ENCODE assay signal across 28 cellular contexts in genomic region chr10:17381502-17382142, GRCh38.
"Had no signal": no experiment of that assay in that cellular context is flagged by ENCODE, and none has a peak within 500 bp of the region (broad histone marks: within the 10 kb centered on the region; RNA-seq: fewer than 3 reads in every experiment).

No MANE protein-coding gene starts in this region.

- H3K4me3 ChIP-seq: hepatocyte, ovary, prostate gland, smooth muscle cell, stomach, tibial artery, upper lobe of right lung had no signal

- DNase-seq: activated CD4-positive, CD25-positive, alpha-beta regulatory T cell treated with anti-CD3 and anti-CD28 coated beads, Interleukin-2, amount 50 U/mL, for 72 hours; activated CD8-positive, alpha-beta memory T cell treated with anti-CD3 and anti-CD28 coated beads, Interleukin-2, amount 10 ng/mL, durations not matched to agents 7 days and 5 days; activated CD8-positive, alpha-beta T cell treated with anti-CD3 and anti-CD28 coated beads, Interleukin-2, amount 10 ng/mL, durations not matched to agents 7 days and 5 days; activated naive CD4-positive, alpha-beta T cell treated with Interleukin-2 at 50 U/mL for 16 hours; activated T-cell treated with anti-CD3 and anti-CD28 coated beads, Interleukin-2, amount 50 U/mL, for 48 hours; anterior cingulate cortex; cortex of kidney; effector memory CD8-positive, alpha-beta T cell; glutamatergic neuron; left colon; midbrain; naive thymus-derived CD4-positive, alpha-beta T cell; ovary; retina; stimulated activated CD4-positive, alpha-beta T cell treated with anti-CD3 and anti-CD28 coated beads, Interleukin-1b, Interleukin-23, amount 100 ng/mL, for 48 hours; stimulated activated naive B cell treated with anti-CD40 and anti-IgM and Interleukin-4, amounts not matched to agents 10 μg/mL and 1 μg/mL and 100 μg/mL, for 72 hours; stomach; T-helper 17 cell; T1000; tibial artery; upper lobe of right lung had no signal

- H3K27me3 ChIP-seq: hepatocyte, ovary, stomach, tibial artery, upper lobe of right lung had no signal

- FAIRE-seq: endothelial cell of umbilical vein, frontal cortex, keratinocyte had no signal

- ATAC-seq: activated CD8-positive, alpha-beta memory T cell treated with anti-CD3 and anti-CD28 coated beads, Interleukin-2, amount 10 ng/mL, durations not matched to agents 7 days and 5 days; activated CD8-positive, alpha-beta T cell treated with anti-CD3 and anti-CD28 coated beads, Interleukin-2, amount 10 ng/mL, durations not matched to agents 7 days and 5 days; effector memory CD8-positive, alpha-beta T cell; esophagus mucosa; left colon; naive thymus-derived CD4-positive, alpha-beta T cell; stimulated activated naive B cell treated with anti-CD40 and anti-IgM and Interleukin-4, amounts not matched to agents 10 μg/mL and 1 μg/mL and 100 μg/mL, for 72 hours; T-helper 17 cell; upper lobe of right lung had no signal

- H3K4me1 ChIP-seq: prostate gland, upper lobe of right lung had no signal

- H3K36me3 ChIP-seq: ovary, prostate gland, stomach, tibial artery, upper lobe of right lung had no signal

- H3K27ac ChIP-seq: hepatocyte, stomach, upper lobe of right lung had no signal

- H3K9me3 ChIP-seq: ovary, prostate gland, stomach, tibial artery, upper lobe of right lung had no signal
